ENCODE assay signal across 8 cellular contexts in the genomic region with DNA sequence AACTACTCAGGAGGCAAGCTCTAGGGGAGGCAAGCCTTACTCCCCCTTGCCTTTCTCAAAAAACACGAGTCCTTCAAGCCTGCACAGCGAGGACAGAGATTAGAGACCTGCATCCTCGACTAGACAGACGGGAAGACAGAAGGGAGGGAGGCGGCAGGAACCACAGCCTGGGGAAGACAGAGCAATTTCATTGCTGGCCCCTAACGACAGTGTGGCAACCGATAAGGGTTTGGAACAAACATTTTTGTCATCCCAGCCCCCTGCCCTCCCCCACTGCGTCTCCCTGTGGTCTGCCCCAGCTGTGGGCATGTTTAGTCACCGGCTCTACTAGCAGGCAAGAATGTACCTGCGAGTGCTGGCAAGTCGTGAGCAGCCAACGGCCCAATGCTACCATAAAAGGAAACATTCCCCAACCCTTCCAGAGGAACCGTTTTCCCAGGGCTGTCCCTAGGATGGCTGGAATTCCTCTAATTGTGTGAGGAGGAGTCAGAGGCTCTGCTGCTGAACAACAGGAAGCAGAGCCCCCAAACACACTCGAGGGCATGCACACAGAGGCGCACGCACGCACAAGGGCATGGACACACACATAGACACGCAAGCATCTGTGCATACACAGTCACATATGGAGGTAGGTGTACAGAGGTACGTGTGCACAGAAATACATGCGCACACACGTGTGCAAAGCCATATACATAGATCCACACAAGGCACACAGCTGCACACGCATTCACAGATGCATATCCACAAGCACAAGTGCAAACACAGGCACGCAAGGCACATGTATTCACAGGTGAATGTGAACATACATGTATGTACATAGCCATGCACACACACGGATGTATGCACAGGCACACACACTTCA.
DNase-seq lines count a peak whose midpoint lies in the region.

No MANE protein-coding gene starts in this region.

- H3K9ac ChIP-seq in mucosa of rectum (ENCODE audit: low read depth in 1 of 2, low read length in 2 of 2), result peak overlapping the region; percentile 36 to 56

- no peaks in the 10 kb centered on the region for H3K27me3 ChIP-seq in effector memory CD4-positive, alpha-beta T cell (replicated peaks; ENCODE audit: control insufficient read depth, insufficient read depth, low read length, poor library complexity, severe bottlenecking)
- H3K27me3 ChIP-seq in mucosa of rectum (ENCODE audit: control insufficient read depth in 2 of 2, insufficient read depth in 2 of 2, low read length in 2 of 2), result no peaks in the 10 kb centered on the region

- H3K27ac ChIP-seq in effector memory CD4-positive, alpha-beta T cell (ENCODE audit: insufficient read depth, low read length, poor library complexity, severe bottlenecking), result peak overlapping the region; percentile 79
- peak overlapping the region; percentile 90 to 95 for H3K27ac ChIP-seq in mucosa of rectum (ENCODE audit: low read depth in 2 of 2, low read length in 2 of 2)

- H3K36me3 ChIP-seq in effector memory CD4-positive, alpha-beta T cell (ENCODE audit: control insufficient read depth, insufficient read depth, low read length), result peaks cover 49% of the 10 kb centered on the region
- peaks cover 65 to 78% of the 10 kb centered on the region in 2 donors for H3K36me3 ChIP-seq in mucosa of rectum (ENCODE audit: control insufficient read depth in 2 of 2, insufficient read depth in 2 of 2, low read length in 2 of 2)

- no peaks in the 10 kb centered on the region for H3K9me3 ChIP-seq in effector memory CD4-positive, alpha-beta T cell (ENCODE audit: control insufficient read depth, low read length)
- H3K9me3 ChIP-seq in mucosa of rectum (ENCODE audit: control insufficient read depth in 2 of 2, low read length in 2 of 2), result no peaks in the 10 kb centered on the region

- peaks cover 63% of the 10 kb centered on the region for H3K4me1 ChIP-seq in effector memory CD4-positive, alpha-beta T cell (ENCODE audit: control insufficient read depth, insufficient read depth, low read length, poor library complexity, severe bottlenecking)
- peaks cover 84 to 95% of the 10 kb centered on the region in 2 donors for H3K4me1 ChIP-seq in mucosa of rectum (ENCODE audit: control insufficient read depth in 2 of 2, insufficient read depth in 2 of 2, low read length in 2 of 2)

- DNase-seq in ELR (ENCODE audit: low read depth) (peak; percentile 98), NCI-H446 (lab: John Stamatoyannopoulos, UW) (peak; percentile 14 to 16), 8988T (no peak), NCI-H82 (lab: John Stamatoyannopoulos, UW) (no peak)
- DNase-seq in activated CD8-positive, alpha-beta memory T cell treated with anti-CD3 and anti-CD28 coated beads for 1 hour (ENCODE audit: extremely low read depth in 1 of 2, low read depth in 1 of 2), result peak; percentile 79 to 87
- peak; percentile 57 to 85 (median 69) for DNase-seq in effector memory CD4-positive, alpha-beta T cell
- peak; percentile 68 to 74 for DNase-seq in stimulated activated CD8-positive, alpha-beta memory T cell treated with anti-CD3 and anti-CD28 coated beads, Interleukin-7, amount 100 ng/mL, for 1 hour (ENCODE audit: low read depth in 2 of 2)

- H3K4me3 ChIP-seq in effector memory CD4-positive, alpha-beta T cell (ENCODE audit: insufficient read depth, low read depth, low read length, poor library complexity, severe bottlenecking), result peak overlapping the region; percentile 10
- peak overlapping the region in 1 of 2 donors; percentile 11 for H3K4me3 ChIP-seq in mucosa of rectum (ENCODE audit: low read length in 2 of 2)

Comparison
In these comparisons a context has a peak if more than half of its experiments do, and no peak if none do; other contexts are left out.
1. DNase-seq: peak in ELR (single experiment), NCI-H446 (2 of 2), activated CD8-positive, alpha-beta memory T cell treated with anti-CD3 and anti-CD28 coated beads for 1 hour (2 of 2), effector memory CD4-positive, alpha-beta T cell (3 of 3) and stimulated activated CD8-positive, alpha-beta memory T cell treated with anti-CD3 and anti-CD28 coated beads, Interleukin-7, amount 100 ng/mL, for 1 hour (2 of 2); none in 8988T (single experiment) and NCI-H82 (single experiment).